In genomic region chr4:1539132-1539755, GRCh38 we compare ENCODE assay signal across 24 cellular contexts.
"Had no signal": no experiment of that assay in that cellular context is flagged by ENCODE, and none has a peak within 500 bp of the region (broad histone marks: within the 10 kb centered on the region; RNA-seq: fewer than 3 reads in every experiment).

No MANE protein-coding gene starts in this region.

- H3K27ac ChIP-seq: pancreas, sigmoid colon, transverse colon had no signal

- DNase-seq: activated CD4-positive, alpha-beta T cell treated with anti-CD3 and anti-CD28 coated beads, Interleukin-2, amount 10 ng/mL, durations not matched to agents 7 days and 5 days; activated CD4-positive, CD25-positive, alpha-beta regulatory T cell treated with anti-CD3 and anti-CD28 coated beads, Interleukin-2, amount 50 U/mL, for 72 hours; activated CD8-positive, alpha-beta memory T cell treated with anti-CD3 and anti-CD28 coated beads, Interleukin-2, amount 10 ng/mL, durations not matched to agents 7 days and 5 days; activated CD8-positive, alpha-beta T cell treated with anti-CD3 and anti-CD28 coated beads for 36 hours; activated gamma-delta T cell treated with Interleukin-2 at 50 U/mL for 16 hours; activated T-cell treated with anti-CD3 and anti-CD28 coated beads for 4 hours; caudate nucleus; dermis blood vessel endothelial cell; effector CD8-positive, alpha-beta T cell; erythroblast; foreskin fibroblast; sigmoid colon; stimulated activated CD4-positive, alpha-beta T cell treated with anti-CD3 and anti-CD28 coated beads, Interleukin-2, amount 100 ng/mL, for 48 hours; stimulated activated CD8-positive, alpha-beta memory T cell treated with anti-CD3 and anti-CD28 coated beads, Interleukin-4, amount 100 ng/mL, for 48 hours; stimulated activated naive B cell treated with anti-CD40 and anti-IgM and Interleukin-4, amounts not matched to agents 10 μg/mL and 1 μg/mL and 100 μg/mL, for 72 hours; T-cell; transverse colon had no signal

- ATAC-seq: activated CD8-positive, alpha-beta memory T cell treated with anti-CD3 and anti-CD28 coated beads, Interleukin-2, amount 10 ng/mL, durations not matched to agents 7 days and 5 days; activated CD8-positive, alpha-beta T cell treated with anti-CD3 and anti-CD28 coated beads for 36 hours; pancreas; stimulated activated naive B cell treated with anti-CD40 and anti-IgM and Interleukin-4, amounts not matched to agents 10 μg/mL and 1 μg/mL and 100 μg/mL, for 72 hours; T-cell had no signal

- H3K4me3 ChIP-seq: pancreas, sigmoid colon, smooth muscle cell, transverse colon had no signal

- H3K9me3 ChIP-seq: pancreas, sigmoid colon, transverse colon had no signal

- H3K4me1 Mint-ChIP-seq: activated CD4-positive, alpha-beta T cell treated with anti-CD3 and anti-CD28 coated beads, Interleukin-2, amount 10 ng/mL, durations not matched to agents 7 days and 5 days; activated CD8-positive, alpha-beta memory T cell treated with anti-CD3 and anti-CD28 coated beads, Interleukin-2, amount 10 ng/mL, durations not matched to agents 7 days and 5 days; memory B cell; stimulated activated naive B cell treated with anti-CD40 and anti-IgM and Interleukin-4, amounts not matched to agents 10 μg/mL and 1 μg/mL and 100 μg/mL, for 72 hours had no signal

- H3K36me3 Mint-ChIP-seq: activated CD8-positive, alpha-beta memory T cell treated with anti-CD3 and anti-CD28 coated beads, Interleukin-2, amount 10 ng/mL, durations not matched to agents 7 days and 5 days; activated naive CD4-positive, alpha-beta T cell treated with anti-CD3 and anti-CD28 coated beads, Interleukin-2, amount 50 U/mL, for 24 hours; brain; memory B cell; stimulated activated naive B cell treated with anti-CD40 and anti-IgM and Interleukin-4, amounts not matched to agents 10 μg/mL and 1 μg/mL and 100 μg/mL, for 72 hours; T-cell had no signal

- H3K9me3 Mint-ChIP-seq: activated CD4-positive, alpha-beta T cell treated with anti-CD3 and anti-CD28 coated beads, Interleukin-2, amount 10 ng/mL, durations not matched to agents 7 days and 5 days; activated CD8-positive, alpha-beta T cell treated with anti-CD3 and anti-CD28 coated beads for 36 hours; activated naive CD4-positive, alpha-beta T cell treated with anti-CD3 and anti-CD28 coated beads, Interleukin-2, amount 50 U/mL, for 24 hours; activated T-helper 1 cell treated with anti-CD3 and anti-CD28 coated beads, Interleukin-12 subunit alpha, Interleukin-12 subunit beta, Interleukin-2, Interleukin-4 antibody, amounts not matched to agents 30 ng/mL and 10 ng/mL and 1 ng/mL, durations not matched to agents 14 hours and 24 hours and 36 hours; brain; memory B cell; stimulated activated naive B cell treated with anti-CD40 and anti-IgM and Interleukin-4, amounts not matched to agents 10 μg/mL and 1 μg/mL and 100 μg/mL, for 72 hours; T-cell; T-helper 2 cell treated with Interferon-gamma antibody and Interleukin-4, amounts not matched to agents 5 μg/mL and 100 μg/mL, for 36 hours had no signal

- H3K36me3 ChIP-seq: pancreas, sigmoid colon, transverse colon had no signal

- H3K27me3 ChIP-seq: pancreas had no signal

- H3K4me1 ChIP-seq: pancreas, sigmoid colon had no signal

- H3K27me3 Mint-ChIP-seq: activated CD4-positive, alpha-beta T cell treated with anti-CD3 and anti-CD28 coated beads, Interleukin-2, amount 10 ng/mL, durations not matched to agents 7 days and 5 days; activated CD8-positive, alpha-beta memory T cell treated with anti-CD3 and anti-CD28 coated beads, Interleukin-2, amount 10 ng/mL, durations not matched to agents 7 days and 5 days; activated CD8-positive, alpha-beta T cell treated with anti-CD3 and anti-CD28 coated beads for 36 hours; activated naive CD4-positive, alpha-beta T cell treated with anti-CD3 and anti-CD28 coated beads, Interleukin-2, amount 50 U/mL, for 24 hours; T-cell had no signal

- H3K27ac Mint-ChIP-seq: activated CD4-positive, alpha-beta T cell treated with anti-CD3 and anti-CD28 coated beads, Interleukin-2, amount 10 ng/mL, durations not matched to agents 7 days and 5 days; activated CD8-positive, alpha-beta memory T cell treated with anti-CD3 and anti-CD28 coated beads, Interleukin-2, amount 10 ng/mL, durations not matched to agents 7 days and 5 days; activated CD8-positive, alpha-beta T cell treated with anti-CD3 and anti-CD28 coated beads for 36 hours; activated naive CD4-positive, alpha-beta T cell treated with anti-CD3 and anti-CD28 coated beads, Interleukin-2, amount 50 U/mL, for 24 hours; activated T-helper 1 cell treated with anti-CD3 and anti-CD28 coated beads, Interleukin-12 subunit alpha, Interleukin-12 subunit beta, Interleukin-2, Interleukin-4 antibody, amounts not matched to agents 30 ng/mL and 10 ng/mL and 1 ng/mL, durations not matched to agents 14 hours and 24 hours and 36 hours; memory B cell; stimulated activated naive B cell treated with anti-CD40 and anti-IgM and Interleukin-4, amounts not matched to agents 10 μg/mL and 1 μg/mL and 100 μg/mL, for 72 hours; T-cell; T-helper 2 cell treated with Interferon-gamma antibody and Interleukin-4, amounts not matched to agents 5 μg/mL and 100 μg/mL, for 36 hours had no signal

- H3K4me2 ChIP-seq: smooth muscle cell had no signal

- H3K4me3 Mint-ChIP-seq: activated CD4-positive, alpha-beta T cell treated with anti-CD3 and anti-CD28 coated beads, Interleukin-2, amount 10 ng/mL, durations not matched to agents 7 days and 5 days; activated CD8-positive, alpha-beta memory T cell treated with anti-CD3 and anti-CD28 coated beads, Interleukin-2, amount 10 ng/mL, durations not matched to agents 7 days and 5 days; activated CD8-positive, alpha-beta T cell treated with anti-CD3 and anti-CD28 coated beads for 36 hours; activated naive CD4-positive, alpha-beta T cell treated with anti-CD3 and anti-CD28 coated beads, Interleukin-2, amount 50 U/mL, for 24 hours; activated T-helper 1 cell treated with anti-CD3 and anti-CD28 coated beads, Interleukin-12 subunit alpha, Interleukin-12 subunit beta, Interleukin-2, Interleukin-4 antibody, amounts not matched to agents 30 ng/mL and 10 ng/mL and 1 ng/mL, durations not matched to agents 14 hours and 24 hours and 36 hours; brain; memory B cell; stimulated activated naive B cell treated with anti-CD40 and anti-IgM and Interleukin-4, amounts not matched to agents 10 μg/mL and 1 μg/mL and 100 μg/mL, for 72 hours; T-cell; T-helper 2 cell treated with Interferon-gamma antibody and Interleukin-4, amounts not matched to agents 5 μg/mL and 100 μg/mL, for 36 hours had no signal
